ENCODE assay signal across 11 cellular contexts in genomic region chr3:75638947-75639346, GRCh38. TPM values are rescaled to one million over a fixed set of nuclear protein-coding genes. Genes with fewer than 3 reads are reported as not detected.
"Had no signal": no experiment of that assay in that cellular context is flagged by ENCODE, and none has a peak within 500 bp of the region (broad histone marks: within the 10 kb centered on the region; RNA-seq: fewer than 3 reads in every experiment).

No MANE protein-coding gene starts in this region.

RNA-seq across cellular contexts. Expression of gene FRG2C, which starts 25.2 kb away (rescaled TPM):
- total RNA-seq: activated B cell treated with CpG ODN at 0.5 μM for 24 hours; activated CD4-positive, alpha-beta memory T cell treated with anti-CD3 and anti-CD28 coated beads, Interleukin-2, amount 10 ng/mL, durations not matched to agents 7 days and 5 days; activated CD4-positive, alpha-beta T cell treated with anti-CD3 and anti-CD28 coated beads, Interleukin-2, amount 10 ng/mL, durations not matched to agents 7 days and 5 days; activated CD8-positive, alpha-beta memory T cell treated with anti-CD3 and anti-CD28 coated beads, Interleukin-2, amount 10 ng/mL, durations not matched to agents 7 days and 5 days; activated CD8-positive, alpha-beta T cell treated with anti-CD3 and anti-CD28 coated beads, Interleukin-2, amount 10 ng/mL, durations not matched to agents 7 days and 5 days; activated naive CD8-positive, alpha-beta T cell treated with anti-CD3 and anti-CD28 coated beads, Interleukin-2, amount 10 ng/mL, durations not matched to agents 7 days and 5 days; activated T-helper 2 cell treated with anti-CD3 and anti-CD28 coated beads, Interferon-gamma antibody, Interleukin-2, Interleukin-4, amounts not matched to agents 10 μg/mL and 5 μg/mL and 100 μg/mL, durations not matched to agents 14 hours and 24 hours and 36 hours; ascending aorta; bronchial epithelial cell; cardiac muscle cell had no signal
- polyA plus RNA-seq: adipose tissue, cardiac muscle cell had no signal
